In the genomic region with DNA sequence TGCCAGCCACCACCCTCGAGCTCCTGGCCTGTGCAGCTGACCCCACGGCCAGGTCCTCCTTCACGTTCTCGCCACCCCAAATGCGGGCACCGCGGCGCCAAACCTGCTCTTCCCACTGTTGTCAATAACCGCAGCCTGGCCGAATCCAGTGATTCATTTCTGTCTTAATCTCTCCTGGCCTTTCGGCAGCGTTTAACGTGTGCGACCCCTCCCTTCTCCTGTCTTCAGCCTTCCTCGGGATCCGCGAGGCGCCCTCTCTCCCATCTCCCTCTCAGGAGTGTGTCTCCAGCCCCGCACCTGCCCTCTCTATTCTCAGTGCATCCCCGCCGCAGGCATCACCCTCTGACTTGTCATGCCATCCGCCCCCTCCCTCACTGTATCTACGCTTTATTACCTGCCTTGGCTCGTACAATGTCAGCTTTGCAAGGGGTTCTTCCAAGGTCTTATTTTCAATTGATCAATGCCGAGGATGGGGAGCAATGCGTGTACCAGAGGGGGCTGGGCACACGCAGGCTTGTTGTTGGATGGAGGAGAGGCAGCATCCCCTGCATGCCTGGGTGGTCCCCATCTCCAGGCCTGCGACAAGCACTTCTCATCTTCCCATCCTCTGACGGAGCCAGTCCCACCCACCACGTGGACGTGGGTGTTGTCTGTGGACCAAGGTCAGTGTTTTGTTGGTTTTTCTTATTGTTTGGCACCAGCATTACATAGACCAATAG, we compare ENCODE assay signal across 19 cellular contexts.
DNase-seq lines count a peak whose midpoint lies in the region; ATAC-seq and TF ChIP-seq lines count a peak whose summit lies in the region.
"Had no signal": no experiment of that assay in that cellular context is flagged by ENCODE, and none has a peak within 500 bp of the region (broad histone marks: within the 10 kb centered on the region; RNA-seq: fewer than 3 reads in every experiment).

No MANE protein-coding gene starts in this region.

- H2AFZ ChIP-seq in SK-N-SH (ENCODE audit: low read depth): no peak overlapping the region

- no peaks in the 10 kb centered on the region for H3K27me3 Mint-ChIP-seq in MCF 10A (ENCODE audit: insufficient read depth, unreplicated experiment)
- H3K27me3 Mint-ChIP-seq: activated CD4-positive, alpha-beta memory T cell treated with anti-CD3 and anti-CD28 coated beads, Interleukin-2, amount 10 ng/mL, durations not matched to agents 7 days and 5 days had no signal

- no peak for TF ChIP-seq EP300 in SK-N-SH (IDR thresholded peaks at IDR 0.05; ENCODE audit: borderline replicate concordance in 1 of 2, low read depth in 1 of 2, low read length in 1 of 2)
- no peak for TF ChIP-seq EP300 in suprapubic skin (IDR thresholded peaks at IDR 0.05)

- WGBS in SK-N-SH (ENCODE audit: low lambda C conversion rate): 90% methylated on average over 31 of the region's 31 CpGs
- 78% methylated on average over 31 of the region's 31 CpGs for WGBS in suprapubic skin

- no peak overlapping the region for H3K4me2 ChIP-seq in SK-N-SH

- H3K4me1 ChIP-seq in SK-N-SH (ENCODE audit: control insufficient read depth in 1 of 2, insufficient read depth in 2 of 2, low read depth in 1 of 2, low read length in 1 of 2) (no peaks in the 10 kb centered on the region; a peak in 1 of 4 replicates), left lung (no peaks in the 10 kb centered on the region), suprapubic skin (peaks cover 31% of the 10 kb centered on the region)
- H3K4me1 ChIP-seq: prostate gland had no signal

- no peaks in the 10 kb centered on the region for H3K36me3 Mint-ChIP-seq in MCF 10A (ENCODE audit: insufficient read depth, unreplicated experiment)

- H3K27ac Mint-ChIP-seq in MCF 10A (ENCODE audit: low read depth, unreplicated experiment): peak overlapping the region; percentile 93
- H3K27ac Mint-ChIP-seq: activated CD4-positive, alpha-beta memory T cell treated with anti-CD3 and anti-CD28 coated beads, Interleukin-2, amount 10 ng/mL, durations not matched to agents 7 days and 5 days had no signal

- no peak for TF ChIP-seq RAD21 in SK-N-SH (IDR thresholded peaks at IDR 0.05; ENCODE audit: low read length)

- CTCF ChIA-PET in SK-N-SH (lab: Yijun Ruan, JAX) (no interaction called here), MCF 10A (lab: Yijun Ruan, JAX) (no interaction called here)

- TF ChIP-seq CTCF in SK-N-SH (IDR thresholded peaks at IDR 0.05): no peak
- no peak for TF ChIP-seq CTCF in MCF 10A (IDR thresholded peaks at IDR 0.05; ENCODE audit: unreplicated experiment)
- no peak for TF ChIP-seq CTCF in left lung (IDR thresholded peaks at IDR 0.05)
- TF ChIP-seq CTCF in suprapubic skin (IDR thresholded peaks at IDR 0.05): no peak

- peak overlapping the region in 1 of 2 experiments; percentile 51; a peak in 2 of 4 replicates for H3K27ac ChIP-seq in SK-N-SH (ENCODE audit: low read depth in 2 of 2, low read length in 1 of 2)
- H3K27ac ChIP-seq in left lung: peak overlapping the region; percentile 5 to 66
- H3K27ac ChIP-seq in suprapubic skin: peak overlapping the region; percentile 63
- H3K27ac ChIP-seq: 22Rv1, dorsolateral prefrontal cortex, gastrocnemius medialis, prostate gland, SK-N-MC had no signal

- H3K4me3 ChIP-seq in SK-N-SH (ENCODE audit: low read depth in 2 of 2, low read length in 1 of 2): no peak overlapping the region
- no peak overlapping the region for H3K4me3 ChIP-seq in left lung
- H3K4me3 ChIP-seq in suprapubic skin: no peak overlapping the region
- H3K4me3 ChIP-seq: dorsolateral prefrontal cortex, gastrocnemius medialis, prostate gland, SK-N-MC, upper lobe of left lung had no signal

- H4K20me1 ChIP-seq in SK-N-SH (ENCODE audit: insufficient read depth): no peaks in the 10 kb centered on the region

- DNase-seq in SK-N-SH (peak; percentile 4), MCF 10A (ENCODE audit: unreplicated experiment) (no peak), left lung (peak in 1 of 2 donors; percentile 75), suprapubic skin (ENCODE audit: low spot score in 2 of 2) (no peak), NCI-H774 (lab: John Stamatoyannopoulos, UW) (no peak)
- no peak for DNase-seq in stimulated activated CD4-positive, alpha-beta T cell treated with anti-CD3 and anti-CD28 coated beads, Interleukin-2, amount 100 ng/mL, for 48 hours
- DNase-seq: activated CD4-positive, alpha-beta memory T cell treated with anti-CD3 and anti-CD28 coated beads, Interleukin-2, amount 10 ng/mL, durations not matched to agents 7 days and 5 days; COR-L47; dorsolateral prefrontal cortex; gastrocnemius medialis; NCI-H1092; NCI-H345; stimulated activated CD8-positive, alpha-beta memory T cell treated with anti-CD3 and anti-CD28 coated beads, Interleukin-4, amount 100 ng/mL, for 48 hours had no signal

- H3F3A ChIP-seq in SK-N-SH (replicated peaks; ENCODE audit: insufficient read depth): no peaks in the 10 kb centered on the region

- H3K79me2 ChIP-seq in SK-N-SH (ENCODE audit: insufficient read depth): no peaks in the 10 kb centered on the region

- H3K9me3 ChIP-seq in SK-N-SH (no peaks in the 10 kb centered on the region), left lung (no peaks in the 10 kb centered on the region), suprapubic skin (no peaks in the 10 kb centered on the region)
- H3K9me3 ChIP-seq: gastrocnemius medialis, prostate gland, upper lobe of left lung had no signal

- intact Hi-C loops in MCF 10A (cut with micrococcal nuclease): no loop called here
- intact Hi-C loops in left lung (cut with DNase I): no loop called here

- H3K9ac ChIP-seq in SK-N-SH: no peak overlapping the region; the same call in 1 of the 2 replicates

- H3K4me1 Mint-ChIP-seq in MCF 10A (ENCODE audit: insufficient read depth, unreplicated experiment): peaks cover 19% of the 10 kb centered on the region
- H3K4me1 Mint-ChIP-seq: activated CD4-positive, alpha-beta memory T cell treated with anti-CD3 and anti-CD28 coated beads, Interleukin-2, amount 10 ng/mL, durations not matched to agents 7 days and 5 days had no signal

- H3K9me2 ChIP-seq in SK-N-SH: no peaks in the 10 kb centered on the region

- BruUV-seq in MCF 10A (replicated peaks; lab: Mats Ljungman, UMichigan): no TSS peak

- H3K36me3 ChIP-seq in SK-N-SH (replicated peaks in 1 of 2; ENCODE audit: control insufficient read depth in 1 of 2, insufficient read depth in 2 of 2, low read length in 1 of 2) (no peaks in the 10 kb centered on the region), left lung (no peaks in the 10 kb centered on the region), suprapubic skin (no peaks in the 10 kb centered on the region)
- H3K36me3 ChIP-seq: gastrocnemius medialis, prostate gland, upper lobe of left lung had no signal

- no peak for TF ChIP-seq POLR2A in suprapubic skin (IDR thresholded peaks at IDR 0.05)

- ATAC-seq in SK-N-SH treated with all-trans-retinoic acid at 6 μM for 48 hours: no peak
- ATAC-seq in left lung: no peak
- ATAC-seq in GM19397 (IDR thresholded peaks at IDR 0.05; ENCODE audit: unreplicated experiment): no peak

- POLR2A ChIA-PET in SK-N-SH (lab: Yijun Ruan, JAX) (no interaction called here), MCF 10A (lab: Yijun Ruan, JAX) (no interaction called here)

- H3K4me3 Mint-ChIP-seq in MCF 10A (ENCODE audit: unreplicated experiment): peak overlapping the region; percentile 71
- H3K4me3 Mint-ChIP-seq: activated CD4-positive, alpha-beta memory T cell treated with anti-CD3 and anti-CD28 coated beads, Interleukin-2, amount 10 ng/mL, durations not matched to agents 7 days and 5 days had no signal

- H3K27me3 ChIP-seq in SK-N-SH (ENCODE audit: insufficient read depth) (no peaks in the 10 kb centered on the region), left lung (no peaks in the 10 kb centered on the region), suprapubic skin (no peaks in the 10 kb centered on the region)
- H3K27me3 ChIP-seq: gastrocnemius medialis, upper lobe of left lung had no signal

- no peaks in the 10 kb centered on the region for H3K9me3 Mint-ChIP-seq in MCF 10A (ENCODE audit: unreplicated experiment)
- H3K9me3 Mint-ChIP-seq: activated CD4-positive, alpha-beta memory T cell treated with anti-CD3 and anti-CD28 coated beads, Interleukin-2, amount 10 ng/mL, durations not matched to agents 7 days and 5 days had no signal

TF ChIP-seq in SK-N-SH, 30 proteins besides CTCF, POLR2A, EP300 and RAD21 (continues in another document):
- TF ChIP-seq, protein P1, sequence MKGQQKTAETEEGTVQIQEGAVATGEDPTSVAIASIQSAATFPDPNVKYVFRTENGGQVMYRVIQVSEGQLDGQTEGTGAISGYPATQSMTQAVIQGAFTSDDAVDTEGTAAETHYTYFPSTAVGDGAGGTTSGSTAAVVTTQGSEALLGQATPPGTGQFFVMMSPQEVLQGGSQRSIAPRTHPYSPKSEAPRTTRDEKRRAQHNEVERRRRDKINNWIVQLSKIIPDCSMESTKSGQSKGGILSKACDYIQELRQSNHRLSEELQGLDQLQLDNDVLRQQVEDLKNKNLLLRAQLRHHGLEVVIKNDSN (IDR thresholded peaks at IDR 0.05; ENCODE audit: borderline replicate concordance, low read depth): no peak
- TF ChIP-seq RCOR1 (IDR thresholded peaks at IDR 0.05; ENCODE audit: low read length) (no peak), FOXM1 (IDR thresholded peaks at IDR 0.05; ENCODE audit: low read depth) (no peak), JUND (IDR thresholded peaks at IDR 0.05) (no peak), GATA2 (CRISPR knock-in tag; IDR thresholded peaks at IDR 0.05) (no peak)

TF ChIP-seq in SK-N-SH treated with all-trans-retinoic acid at 6 μM for 48 hours, 23 proteins besides CTCF, POLR2A, EP300 and RAD21 (continues in another document):
- TF ChIP-seq SNAI2 (CRISPR knock-in tag; IDR thresholded peaks at IDR 0.05): no peak
- TF ChIP-seq, protein P2, sequence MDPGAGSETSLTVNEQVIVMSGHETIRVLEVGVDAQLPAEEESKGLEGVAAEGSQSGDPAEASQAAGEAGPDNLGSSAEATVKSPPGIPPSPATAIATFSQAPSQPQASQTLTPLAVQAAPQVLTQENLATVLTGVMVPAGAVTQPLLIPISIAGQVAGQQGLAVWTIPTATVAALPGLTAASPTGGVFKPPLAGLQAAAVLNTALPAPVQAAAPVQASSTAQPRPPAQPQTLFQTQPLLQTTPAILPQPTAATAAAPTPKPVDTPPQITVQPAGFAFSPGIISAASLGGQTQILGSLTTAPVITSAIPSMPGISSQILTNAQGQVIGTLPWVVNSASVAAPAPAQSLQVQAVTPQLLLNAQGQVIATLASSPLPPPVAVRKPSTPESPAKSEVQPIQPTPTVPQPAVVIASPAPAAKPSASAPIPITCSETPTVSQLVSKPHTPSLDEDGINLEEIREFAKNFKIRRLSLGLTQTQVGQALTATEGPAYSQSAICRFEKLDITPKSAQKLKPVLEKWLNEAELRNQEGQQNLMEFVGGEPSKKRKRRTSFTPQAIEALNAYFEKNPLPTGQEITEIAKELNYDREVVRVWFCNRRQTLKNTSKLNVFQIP (CRISPR knock-in tag; IDR thresholded peaks at IDR 0.05; ENCODE audit: borderline replicate concordance, low read depth): no peak
